24 cellular contexts compared by ENCODE assay signal in the genomic region with DNA sequence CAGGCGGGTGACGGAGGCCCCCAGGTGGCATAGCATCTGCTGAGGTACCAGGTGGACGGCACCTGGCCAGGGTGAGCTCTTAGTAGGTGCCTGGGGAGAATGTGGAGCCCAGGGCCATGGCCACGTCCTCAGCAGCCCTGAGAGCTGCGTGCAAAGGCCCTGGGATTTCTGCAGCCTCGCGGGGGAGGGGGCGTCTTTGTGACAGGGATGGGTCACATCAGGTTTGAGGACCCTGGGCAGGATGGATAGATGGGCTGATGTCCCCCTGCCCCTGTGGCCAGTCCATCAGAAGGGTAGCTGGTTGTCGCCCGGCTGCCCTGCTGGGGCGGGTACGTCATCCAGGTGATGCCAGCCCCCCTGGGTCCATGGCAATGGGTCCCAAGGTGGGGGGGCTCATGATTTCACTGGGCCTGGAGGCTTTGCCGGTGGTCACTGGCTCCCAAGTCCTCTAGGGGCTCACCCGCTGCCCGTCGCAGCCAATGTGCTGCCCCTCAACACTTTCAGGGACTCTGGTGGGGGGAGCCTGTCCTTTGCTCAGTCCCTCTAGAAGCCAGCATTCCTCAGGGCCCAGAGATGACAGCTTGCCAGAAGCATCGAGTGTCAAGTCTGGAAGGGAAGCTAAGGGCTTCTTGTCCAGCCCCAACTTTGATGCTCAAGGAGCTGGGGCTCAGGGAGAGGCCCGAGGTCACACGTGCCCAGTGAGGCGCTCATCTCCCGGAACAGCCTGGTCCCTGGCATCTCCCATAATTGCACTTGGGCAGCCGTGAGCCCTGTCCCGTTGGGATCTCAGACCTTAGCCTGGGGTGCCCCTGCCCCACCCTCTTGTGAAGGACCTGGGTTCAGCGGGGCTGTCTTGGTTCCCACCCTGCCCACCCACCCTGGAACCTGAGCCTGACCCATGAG. TPM values are rescaled to one million over a fixed set of nuclear protein-coding genes. Genes with fewer than 3 reads are reported as not detected.
"Had no signal": no experiment of that assay in that cellular context is flagged by ENCODE, and none has a peak within 500 bp of the region (broad histone marks: within the 10 kb centered on the region; RNA-seq: fewer than 3 reads in every experiment).

No MANE protein-coding gene starts in this region.

- H3K27ac ChIP-seq: brain microvascular endothelial cell, dorsolateral prefrontal cortex, left ventricle myocardium inferior, pancreas, spleen, thoracic aorta had no signal

- H3K4me1 ChIP-seq: left ventricle myocardium inferior, pancreas had no signal

- H3K4me3 ChIP-seq: dorsolateral prefrontal cortex, left ventricle myocardium inferior, pancreas, spleen, thoracic aorta had no signal

- H3K4me3 Mint-ChIP-seq: activated CD4-positive, alpha-beta T cell treated with anti-CD3 and anti-CD28 coated beads, Interleukin-2, amount 10 ng/mL, durations not matched to agents 7 days and 5 days; memory B cell; T-helper 1 cell treated with Interleukin-12 subunit alpha and Interleukin-12 subunit beta and Interleukin-4 antibody, amounts not matched to agents 30 μg/mL and 1 μg/mL, for 36 hours had no signal

- H3K9me3 Mint-ChIP-seq: activated CD4-positive, alpha-beta T cell treated with anti-CD3 and anti-CD28 coated beads, Interleukin-2, amount 10 ng/mL, durations not matched to agents 7 days and 5 days; memory B cell; stimulated activated naive B cell treated with anti-CD40 and anti-IgM and Interleukin-4, amounts not matched to agents 10 μg/mL and 1 μg/mL and 100 μg/mL, for 72 hours; T-helper 1 cell treated with Interleukin-12 subunit alpha and Interleukin-12 subunit beta and Interleukin-4 antibody, amounts not matched to agents 30 μg/mL and 1 μg/mL, for 36 hours had no signal

- H3K27me3 Mint-ChIP-seq: activated CD4-positive, alpha-beta T cell treated with anti-CD3 and anti-CD28 coated beads, Interleukin-2, amount 10 ng/mL, durations not matched to agents 7 days and 5 days; memory B cell had no signal

- H3K9me3 ChIP-seq: pancreas, thoracic aorta had no signal

- H3K27ac Mint-ChIP-seq: activated CD4-positive, alpha-beta T cell treated with anti-CD3 and anti-CD28 coated beads, Interleukin-2, amount 10 ng/mL, durations not matched to agents 7 days and 5 days; memory B cell; stimulated activated naive B cell treated with anti-CD40 and anti-IgM and Interleukin-4, amounts not matched to agents 10 μg/mL and 1 μg/mL and 100 μg/mL, for 72 hours; T-helper 1 cell treated with Interleukin-12 subunit alpha and Interleukin-12 subunit beta and Interleukin-4 antibody, amounts not matched to agents 30 μg/mL and 1 μg/mL, for 36 hours had no signal

- ATAC-seq: activated CD4-positive, CD25-positive, alpha-beta regulatory T cell treated with anti-CD3 and anti-CD28 coated beads, Interleukin-2, amount 50 U/mL, for 24 hours; stimulated activated naive B cell treated with anti-CD40 and anti-IgM and Interleukin-4, amounts not matched to agents 10 μg/mL and 1 μg/mL and 100 μg/mL, for 72 hours had no signal

- H3K36me3 Mint-ChIP-seq: memory B cell; stimulated activated naive B cell treated with anti-CD40 and anti-IgM and Interleukin-4, amounts not matched to agents 10 μg/mL and 1 μg/mL and 100 μg/mL, for 72 hours had no signal

- H3K27me3 ChIP-seq: brain microvascular endothelial cell, pancreas had no signal

- DNase-seq: activated CD4-positive, alpha-beta T cell treated with anti-CD3 and anti-CD28 coated beads, Interleukin-2, amount 10 ng/mL, durations not matched to agents 7 days and 5 days; activated CD8-positive, alpha-beta memory T cell treated with anti-CD3 and anti-CD28 coated beads, Interleukin-2, amount 50 U/mL, for 4 hours; activated naive CD4-positive, alpha-beta T cell treated with Interleukin-2 at 50 U/mL for 16 hours; activated T-cell treated with anti-CD3 and anti-CD28 coated beads, Interleukin-2, amount 50 U/mL, for 48 hours; brain microvascular endothelial cell; central memory CD4-positive, alpha-beta T cell; erythroblast; foreskin melanocyte; glutamatergic neuron; hippocampal formation; left ventricle myocardium inferior; spleen; stimulated activated naive B cell treated with anti-CD40 and anti-IgM and Interleukin-4, amounts not matched to agents 10 μg/mL and 1 μg/mL and 100 μg/mL, for 72 hours had no signal

- H3K36me3 ChIP-seq: brain microvascular endothelial cell, left ventricle myocardium inferior, pancreas, spleen, thoracic aorta had no signal

RNA-seq across cellular contexts. Expression of gene TBX10, which starts 0.8 kb away (rescaled TPM):
- total RNA-seq: activated CD4-positive, alpha-beta T cell treated with anti-CD3 and anti-CD28 coated beads, Interleukin-2, amount 10 ng/mL, durations not matched to agents 7 days and 5 days; aorta; kidney epithelial cell; mononuclear cell; spleen; thoracic aorta; urinary bladder had no signal
- polyA plus RNA-seq: neural cell, urinary bladder had no signal

RNA-seq across cellular contexts. Expression of gene NUDT8, which starts 9.0 kb away (rescaled TPM):
- polyA plus RNA-seq: neural cell had no signal

RNA-seq across cellular contexts. Expression of gene ACY3, which starts 11.7 kb away (rescaled TPM):
- total RNA-seq: aorta, left ventricle myocardium inferior, thoracic aorta, urinary bladder had no signal
- polyA plus RNA-seq: neural cell, urinary bladder had no signal

RNA-seq across cellular contexts. Expression of gene ALDH3B2, which starts 35.6 kb away (rescaled TPM):
- total RNA-seq: activated CD4-positive, alpha-beta T cell treated with anti-CD3 and anti-CD28 coated beads, Interleukin-2, amount 10 ng/mL, durations not matched to agents 7 days and 5 days; aorta; dorsolateral prefrontal cortex; left ventricle myocardium inferior; mononuclear cell; spleen; thoracic aorta had no signal
- polyA plus RNA-seq: neural cell had no signal
